15 cellular contexts compared by ENCODE assay signal in the genomic region with DNA sequence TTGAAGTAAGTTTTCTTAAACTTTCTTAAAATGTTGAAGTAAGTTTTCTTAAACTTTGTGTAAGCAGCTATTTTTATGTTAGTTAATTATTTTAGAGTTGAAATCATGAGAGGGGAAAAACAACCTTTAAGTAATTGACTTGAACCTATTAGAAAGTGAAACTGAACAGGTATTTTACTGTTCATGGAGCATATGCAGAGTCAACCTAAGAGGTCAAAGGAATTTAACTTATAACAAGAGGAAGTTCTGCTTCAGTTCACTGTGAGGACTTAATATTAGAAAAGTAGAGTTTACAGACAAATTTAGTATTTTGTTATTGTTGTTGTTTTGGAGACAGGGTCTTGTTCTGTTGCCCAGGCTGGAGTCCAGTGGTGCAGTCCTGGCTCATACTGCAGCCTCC.
DNase-seq lines count a peak whose midpoint lies in the region; ATAC-seq and TF ChIP-seq lines count a peak whose summit lies in the region.
"Had no signal": no experiment of that assay in that cellular context is flagged by ENCODE, and none has a peak within 500 bp of the region (broad histone marks: within the 10 kb centered on the region; RNA-seq: fewer than 3 reads in every experiment).

No MANE protein-coding gene starts in this region.

- ATAC-seq in GM19452 (IDR thresholded peaks at IDR 0.05; ENCODE audit: unreplicated experiment), result peak; percentile 49
- peak; percentile 47 for ATAC-seq in HG02885 (IDR thresholded peaks at IDR 0.05; ENCODE audit: poor library complexity, unreplicated experiment)
- ATAC-seq in HG03460 (IDR thresholded peaks at IDR 0.05; ENCODE audit: unreplicated experiment), result no peak
- ATAC-seq: A549 had no signal

- H3K36me3 ChIP-seq in GM06990 (ENCODE audit: control insufficient read depth, insufficient read depth, low read length) (no peaks in the 10 kb centered on the region), WERI-Rb-1 (no peaks in the 10 kb centered on the region)
- H3K36me3 ChIP-seq: vagina had no signal

- DNase-seq in GM06990 (ENCODE audit: extremely low read depth, insufficient read length), result peak; percentile 44
- DNase-seq in OCI-M1 (lab: John Stamatoyannopoulos, UW), result peak; percentile 61
- no peak for DNase-seq in NCI-H226
- no peak for DNase-seq in COLO668 (lab: John Stamatoyannopoulos, UW; ENCODE audit: unreplicated experiment)
- no peak for DNase-seq in WERI-Rb-1
- DNase-seq: activated T-cell treated with anti-CD3 and anti-CD28 coated beads, Interleukin-2, amount 50 U/mL, for 48 hours; Karpas-422; NCI-H1417 treated with DMSO at 0.1 percent for 48 hours; retina had no signal

- H3K27ac ChIP-seq in WERI-Rb-1, result no peak overlapping the region
- H3K27ac ChIP-seq: A549, C4-2B, vagina had no signal

- TF ChIP-seq CTCF in GM06990 (IDR thresholded peaks at IDR 0.05; ENCODE audit: insufficient read depth, low read length, poor library complexity, severe bottlenecking) (no peak), WERI-Rb-1 (IDR thresholded peaks at IDR 0.05; ENCODE audit: low read depth, low read length) (no peak)

- H3K9me3 ChIP-seq in WERI-Rb-1 (ENCODE audit: severe bottlenecking), result no peaks in the 10 kb centered on the region
- H3K9me3 ChIP-seq: A549, vagina had no signal

- H3K4me3 ChIP-seq in GM06990 (replicated peaks; ENCODE audit: low read depth, low read length), result no peak overlapping the region
- H3K4me3 ChIP-seq in WERI-Rb-1 (ENCODE audit: low read depth, low read length), result no peak overlapping the region
- H3K4me3 ChIP-seq: A549, vagina had no signal

- H3K27me3 ChIP-seq in GM06990 (replicated peaks; ENCODE audit: control insufficient read depth, insufficient read depth, low read length) (no peaks in the 10 kb centered on the region), WERI-Rb-1 (ENCODE audit: insufficient read depth, low read depth, severe bottlenecking) (no peaks in the 10 kb centered on the region)
- H3K27me3 ChIP-seq: vagina had no signal

Comparison
In these comparisons a context has a peak if more than half of its experiments do, and no peak if none do; other contexts are left out.
1. DNase-seq: peak in GM06990 (single experiment) and OCI-M1 (single experiment); none in NCI-H226 (single experiment), COLO668 (single experiment) and WERI-Rb-1 (single experiment).